Comparison of ENCODE assay signal across 23 cellular contexts in genomic region chr2:95664086-95664441, GRCh38.
"Had no signal": no experiment of that assay in that cellular context is flagged by ENCODE, and none has a peak within 500 bp of the region (broad histone marks: within the 10 kb centered on the region; RNA-seq: fewer than 3 reads in every experiment).

No MANE protein-coding gene starts in this region.

- H3K36me3 Mint-ChIP-seq: naive B cell had no signal

- DNase-seq: cerebellar nuclear complex; effector memory CD8-positive, alpha-beta T cell; esophagus squamous epithelium; foreskin keratinocyte; kidney; left colon; left ventricle myocardium superior; mesendoderm; naive B cell; occipital lobe; pancreas; right cardiac atrium; stimulated activated CD4-positive, alpha-beta T cell treated with anti-CD3 and anti-CD28 coated beads, Interleukin-2, amount 100 ng/mL, for 48 hours; stimulated activated naive CD8-positive, alpha-beta T cell treated with anti-CD3 and anti-CD28 coated beads, Interleukin-15, amount 100 ng/mL, for 72 hours; testis; upper lobe of right lung had no signal

- H3K79me2 ChIP-seq: hepatocyte had no signal

- H3K27ac Mint-ChIP-seq: dendritic cell treated with granulocyte-macrophage colony-stimulating factor and Interleukin-4, amounts not matched to agents 40 ng/mL and 50 ng/mL, for 4 days; effector memory CD8-positive, alpha-beta T cell; progenitor cell of endocrine pancreas; stimulated activated naive CD8-positive, alpha-beta T cell treated with anti-CD3 and anti-CD28 coated beads, Interleukin-15, amount 100 ng/mL, for 72 hours had no signal

- H3K36me3 ChIP-seq: esophagus squamous epithelium, pancreas, tibial nerve, upper lobe of right lung had no signal

- ATAC-seq: effector memory CD8-positive, alpha-beta T cell; foreskin keratinocyte; left colon; left ventricle myocardium superior; pancreas; right cardiac atrium; stimulated activated naive CD8-positive, alpha-beta T cell treated with anti-CD3 and anti-CD28 coated beads, Interleukin-15, amount 100 ng/mL, for 72 hours; upper lobe of right lung had no signal

- H3K9me3 Mint-ChIP-seq: dendritic cell treated with granulocyte-macrophage colony-stimulating factor and Interleukin-4, amounts not matched to agents 40 ng/mL and 50 ng/mL, for 4 days; effector memory CD8-positive, alpha-beta T cell; stimulated activated naive CD8-positive, alpha-beta T cell treated with anti-CD3 and anti-CD28 coated beads, Interleukin-15, amount 100 ng/mL, for 72 hours had no signal

- H3K4me3 Mint-ChIP-seq: dendritic cell treated with granulocyte-macrophage colony-stimulating factor and Interleukin-4, amounts not matched to agents 40 ng/mL and 50 ng/mL, for 4 days; effector memory CD8-positive, alpha-beta T cell; stimulated activated naive CD8-positive, alpha-beta T cell treated with anti-CD3 and anti-CD28 coated beads, Interleukin-15, amount 100 ng/mL, for 72 hours had no signal

- H3K9me3 ChIP-seq: esophagus squamous epithelium, pancreas, testis, tibial nerve, upper lobe of right lung had no signal

- H3K4me2 ChIP-seq: hepatocyte, smooth muscle cell had no signal

- H3K27ac ChIP-seq: esophagus squamous epithelium, foreskin keratinocyte, hepatocyte, pancreas, testis, tibial nerve, upper lobe of right lung had no signal

- H2AFZ ChIP-seq: hepatocyte had no signal

- FAIRE-seq: colon, kidney, pancreas had no signal

- H3K4me1 ChIP-seq: esophagus squamous epithelium, foreskin keratinocyte, pancreas, testis, tibial nerve had no signal

- H3K4me3 ChIP-seq: esophagus squamous epithelium, hepatocyte, lung, pancreas, smooth muscle cell, testis, tibial nerve, upper lobe of right lung had no signal

- H3K27me3 ChIP-seq: foreskin keratinocyte, hepatocyte, pancreas, testis, tibial nerve, upper lobe of right lung had no signal
